Comparison of ENCODE assay signal across 9 cellular contexts in the genomic region with DNA sequence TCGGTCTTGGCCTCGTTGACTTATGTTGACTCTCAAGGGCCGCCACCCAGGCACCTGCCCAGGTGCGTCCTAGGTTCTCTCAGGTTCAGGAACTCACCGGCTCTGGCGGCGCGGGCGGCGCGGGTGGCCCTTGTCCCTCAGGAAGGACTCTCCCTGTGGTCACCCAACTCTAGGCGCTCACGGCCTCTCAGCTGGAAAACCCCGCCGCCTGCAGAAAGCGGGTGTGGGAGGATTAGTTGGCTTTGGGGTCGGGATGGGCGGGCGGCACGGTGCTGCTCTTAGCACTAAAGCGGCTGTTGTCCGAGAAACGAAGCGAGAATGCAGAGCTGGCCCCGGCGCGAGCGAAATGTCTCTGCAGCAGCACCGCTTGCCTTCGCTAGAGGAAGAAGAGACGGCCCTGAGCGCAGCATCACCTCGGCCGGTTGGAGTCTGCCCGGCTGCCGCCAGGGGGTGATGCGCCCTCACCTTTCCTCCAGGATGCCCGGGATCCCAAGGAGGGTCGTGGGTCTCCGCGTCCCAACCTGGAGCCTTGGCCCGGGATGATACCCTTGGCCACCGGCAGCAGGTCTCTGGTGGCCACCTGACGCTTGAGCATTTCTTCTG. TPM values are rescaled to one million over a fixed set of nuclear protein-coding genes. Genes with fewer than 3 reads are reported as not detected.
A peak's percentile ranks its signal among the peaks of the same experiment; 100 is the strongest.
DNase-seq lines count a peak whose midpoint lies in the region; TF ChIP-seq lines count a peak whose summit lies in the region.
"Had no signal": no experiment of that assay in that cellular context is flagged by ENCODE, and none has a peak within 500 bp of the region (broad histone marks: within the 10 kb centered on the region; RNA-seq: fewer than 3 reads in every experiment).

No MANE protein-coding gene starts in this region.

- CTCF ChIA-PET in MCF 10A (lab: Yijun Ruan, JAX) = interaction anchor here (0.5 to 9.3 kb wide), 8 partner anchors 8 to 183 kb away, joined by 3 to 89 read pairs (median 4); no protein-coding TSS in a partner anchor

- no peaks in the 10 kb centered on the region for H3K27me3 ChIP-seq in Peyer's patch
- H3K27me3 ChIP-seq: BLaER1 treated with 17β-estradiol and CSF1 and Interleukin-3, amounts not matched to agents 10 nM and 100 nM had no signal

- H3K27ac Mint-ChIP-seq in MCF 10A (ENCODE audit: low read depth, unreplicated experiment) (no peak overlapping the region), immature natural killer cell (no peak overlapping the region)

- TF ChIP-seq CTCF in Peyer's patch (IDR thresholded peaks at IDR 0.05) = peak; percentile 16 to 55 (median 52)
- TF ChIP-seq CTCF in MCF 10A (IDR thresholded peaks at IDR 0.05; ENCODE audit: unreplicated experiment) = peak; percentile 39

- H3K4me3 Mint-ChIP-seq in MCF 10A (ENCODE audit: unreplicated experiment) (no peak overlapping the region), immature natural killer cell (peak overlapping the region; percentile 60 to 75 (median 62))

- POLR2A ChIA-PET in MCF 10A (lab: Yijun Ruan, JAX) = interaction anchor here (0.7 kb wide), 1 partner anchor 43 kb away, joined by 3 read pairs; no protein-coding TSS in a partner anchor

- H3K36me3 ChIP-seq in Peyer's patch = no peaks in the 10 kb centered on the region
- H3K36me3 ChIP-seq: BLaER1 treated with 17β-estradiol and CSF1 and Interleukin-3, amounts not matched to agents 10 nM and 100 nM had no signal

- no peaks in the 10 kb centered on the region for H3K27me3 Mint-ChIP-seq in MCF 10A (ENCODE audit: insufficient read depth, unreplicated experiment)
- peaks cover 0 to 14% (median 10%) of the 10 kb centered on the region in 3 donors for H3K27me3 Mint-ChIP-seq in immature natural killer cell (ENCODE audit: low read depth in 3 of 3)

- H3K4me3 ChIP-seq in Peyer's patch = peak overlapping the region in 2 of 4 donors; percentile 18 to 27
- H3K4me3 ChIP-seq: BLaER1 treated with 17β-estradiol and CSF1 and Interleukin-3, amounts not matched to agents 10 nM and 100 nM had no signal

- no peaks in the 10 kb centered on the region for H3K9me3 ChIP-seq in Peyer's patch

- no peaks in the 10 kb centered on the region for H3K36me3 Mint-ChIP-seq in MCF 10A (ENCODE audit: insufficient read depth, unreplicated experiment)
- H3K36me3 Mint-ChIP-seq in immature natural killer cell = no peaks in the 10 kb centered on the region

- DNase-seq in activated T-cell treated with anti-CD3 and anti-CD28 coated beads for 1 hour (ENCODE audit: low read depth) (peak; percentile 8), activated T-cell treated with anti-CD3 and anti-CD28 coated beads for 4 hours (no peak), Peyer's patch (peak; percentile 30 to 69 (median 61)), MCF 10A (ENCODE audit: unreplicated experiment) (no peak), immature natural killer cell (peak in 2 of 3 donors; percentile 18 to 22), SKM-1 (lab: John Stamatoyannopoulos, UW; ENCODE audit: unreplicated experiment) (no peak), SKM-1 treated with dmso at 0.1 percent for 144 hours (lab: John Stamatoyannopoulos, UW; ENCODE audit: unreplicated experiment) (no peak)
- peak; percentile 60 for DNase-seq in stimulated activated CD4-positive, alpha-beta T cell treated with anti-CD3 and anti-CD28 coated beads, Interleukin-15, amount 100 ng/mL, for 24 hours

- peaks cover 0 to 11% (median 1%) of the 10 kb centered on the region in 4 donors for H3K4me1 ChIP-seq in Peyer's patch

- H3K4me1 Mint-ChIP-seq in MCF 10A (ENCODE audit: insufficient read depth, unreplicated experiment) (no peaks in the 10 kb centered on the region), immature natural killer cell (peaks cover 25 to 27% of the 10 kb centered on the region in 2 donors)

- no peaks in the 10 kb centered on the region for H3K9me3 Mint-ChIP-seq in MCF 10A (ENCODE audit: unreplicated experiment)
- peaks cover 0 to 1% (median 0%) of the 10 kb centered on the region in 6 donors for H3K9me3 Mint-ChIP-seq in immature natural killer cell

- TF ChIP-seq POLR2A in Peyer's patch (IDR thresholded peaks at IDR 0.05) = no peak

- intact Hi-C loops in MCF 10A (cut with micrococcal nuclease) = no loop called here

- H3K27ac ChIP-seq in Peyer's patch = no peak overlapping the region
- H3K27ac ChIP-seq: BLaER1 treated with 17β-estradiol and CSF1 and Interleukin-3, amounts not matched to agents 10 nM and 100 nM had no signal

- BruUV-seq in MCF 10A (replicated peaks; lab: Mats Ljungman, UMichigan) = no TSS peak

RNA-seq across cellular contexts. Expression of a gene that starts 8.1 kb away (rescaled TPM):
- total RNA-seq in Peyer's patch (10 to 100 TPM in 1 of 4 donors, 1 to 10 TPM in 3; 6.6 to 13.5 (median 8.4) TPM), MCF 10A (2022) (14.7 and 15.9 TPM in 2 replicates)
- polyA plus RNA-seq in immature natural killer cell = 10 to 100 TPM; 14.4 to 16.6 (median 16.3) TPM

RNA-seq across cellular contexts. Expression of a gene that starts 44.9 kb away (rescaled TPM):
- total RNA-seq in Peyer's patch (10 to 100 TPM; 14.7 to 40.4 (median 25.0) TPM), MCF 10A (2022) (55.9 and 71.8 TPM in 2 replicates)
- polyA plus RNA-seq in immature natural killer cell = 10 to 100 TPM in 1 of 3 donors, 1 to 10 TPM in 2; 2.8 to 10.8 (median 8.3) TPM

Comparison
In these comparisons a context has a peak if more than half of its experiments do, and no peak if none do; other contexts are left out.
1. DNase-seq: peak in activated T-cell treated with anti-CD3 and anti-CD28 coated beads for 1 hour (single experiment), Peyer's patch (3 of 3), immature natural killer cell (2 of 3) and stimulated activated CD4-positive, alpha-beta T cell treated with anti-CD3 and anti-CD28 coated beads, Interleukin-15, amount 100 ng/mL, for 24 hours (single experiment); none in activated T-cell treated with anti-CD3 and anti-CD28 coated beads for 4 hours (single experiment), MCF 10A (single experiment), SKM-1 (single experiment) and SKM-1 treated with dmso at 0.1 percent for 144 hours (single experiment).